Comparison of ENCODE assay signal across 8 cellular contexts in the genomic region with DNA sequence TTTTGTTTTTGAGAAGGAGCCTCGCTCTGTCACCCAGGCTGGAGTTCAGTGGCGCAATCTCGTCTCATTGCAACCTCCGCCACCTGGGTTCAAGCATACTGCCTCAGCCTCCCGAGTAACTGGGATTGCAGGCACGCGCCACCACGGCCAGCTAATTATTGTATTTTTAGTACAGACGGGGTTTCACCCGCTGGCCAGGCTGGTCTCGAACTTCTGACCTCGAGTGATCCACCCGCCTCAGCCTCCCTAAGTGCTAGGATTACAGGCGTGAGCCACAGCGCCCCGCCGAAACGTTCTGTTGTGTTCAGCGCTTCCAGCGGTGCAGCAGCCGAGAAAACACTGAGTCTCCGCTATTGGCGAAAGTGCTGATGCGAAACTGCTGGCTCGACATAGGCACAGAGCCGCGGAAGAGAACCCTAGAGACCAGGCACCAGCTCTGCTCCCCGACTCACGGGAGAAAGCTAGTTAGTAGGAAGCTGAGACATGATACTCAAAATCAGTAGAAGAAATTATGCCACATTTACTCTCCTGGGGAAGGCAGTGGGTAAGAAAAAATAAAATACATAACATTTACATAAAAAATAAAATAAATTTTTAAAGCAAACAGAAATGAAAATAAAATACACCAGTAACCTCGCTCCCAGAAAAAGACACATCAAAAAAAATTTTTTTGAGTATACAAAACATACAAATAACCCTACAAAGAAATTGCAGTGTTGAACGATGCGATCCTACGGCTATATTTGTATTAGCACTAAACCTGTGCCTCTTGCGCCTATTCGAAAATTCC. TPM values are rescaled to one million over a fixed set of nuclear protein-coding genes. Genes with fewer than 3 reads are reported as not detected.
DNase-seq lines count a peak whose midpoint lies in the region; ATAC-seq and TF ChIP-seq lines count a peak whose summit lies in the region.

No MANE protein-coding gene starts in this region.

- H3K36me3 ChIP-seq in HCT116 (ENCODE audit: control insufficient read depth in 1 of 2, insufficient read depth in 2 of 2, low read length in 2 of 2), result no peaks in the 10 kb centered on the region
- no peaks in the 10 kb centered on the region for H3K36me3 ChIP-seq in SJCRH30
- no peaks in the 10 kb centered on the region for H3K36me3 ChIP-seq in ovary
- H3K36me3 ChIP-seq in thyroid gland, result no peaks in the 10 kb centered on the region

- no TSS peak for BruUV-seq in HCT116 (replicated peaks; lab: Mats Ljungman, UMichigan)

- H3K27ac ChIP-seq in HCT116 (ENCODE audit: low read depth, low read length) (no peak overlapping the region), SJCRH30 (peak overlapping the region; percentile 83), ovary (peak overlapping the region; percentile 1 to 82), thyroid gland (peak overlapping the region; percentile 61 to 78 (median 64))

- H3K4me1 ChIP-seq in HCT116 (ENCODE audit: control insufficient read depth in 1 of 2, insufficient read depth in 2 of 2, low read length in 2 of 2) (peaks cover 0 to 9% of the 10 kb centered on the region in 2 experiments; a peak in 1 of 4 replicates), SJCRH30 (no peaks in the 10 kb centered on the region), ovary (ENCODE audit: insufficient read depth) (peaks cover 2% of the 10 kb centered on the region), thyroid gland (peaks cover 0 to 7% of the 10 kb centered on the region in 2 donors)

- H3K4me2 ChIP-seq in HCT116 (ENCODE audit: low read length), result peak overlapping the region; percentile 69

- no peak for TF ChIP-seq EP300 in ovary (IDR thresholded peaks at IDR 0.05)

- TF ChIP-seq POLR2A in HCT116 (IDR thresholded peaks at IDR 0.05; ENCODE audit: borderline replicate concordance, extremely low read depth, insufficient read depth, insufficient read length) (no peak), ovary (IDR thresholded peaks at IDR 0.05) (peak; percentile 59), thyroid gland (IDR thresholded peaks at IDR 0.05) (no peak)

- WGBS in ovary, 3 donors, result 8 to 13% (median 9%) methylated on average over 35 of the region's 35 CpGs
- WGBS in thyroid gland, 2 donors, result 6 to 9% methylated on average over 34 to 35 of the region's 35 CpGs

- DNase-seq in G401 (ENCODE audit: low spot score) (peak; percentile 59), HCT116 (ENCODE audit: low read depth, low spot score) (peak; percentile 80), NAMALWA (ENCODE audit: low spot score) (peak; percentile 97), SJCRH30 (peak; percentile 95 to 98), globus pallidus (ENCODE audit: low spot score) (peak; percentile 87), ovary (peak; percentile 84 to 89 (median 86)), thyroid gland (peak; percentile 42 to 50)
- DNase-seq in activated naive CD4-positive, alpha-beta T cell (lab: John Stamatoyannopoulos, UW), result peak; percentile 76 to 89 (median 82)

- POLR2A ChIA-PET in HCT116 (lab: Charles Lee), result no interaction called here

- 0 out of 2 replicates have a peak, but pooled peaks have one; percentile 5 for TF ChIP-seq RAD21 in HCT116 (IDR thresholded peaks at IDR 0.05; ENCODE audit: low read depth)

- ATAC-seq in HCT116, result peak; percentile 92

- no peaks in the 10 kb centered on the region for H3K9me3 ChIP-seq in HCT116 (ENCODE audit: control insufficient read depth in 1 of 2, insufficient read depth in 1 of 2, low read depth in 1 of 2, low read length in 2 of 2)
- no peaks in the 10 kb centered on the region for H3K9me3 ChIP-seq in SJCRH30 (replicated peaks)
- no peaks in the 10 kb centered on the region for H3K9me3 ChIP-seq in ovary
- no peaks in the 10 kb centered on the region for H3K9me3 ChIP-seq in thyroid gland

- CTCF ChIA-PET in HCT116 (lab: Charles Lee), result interaction anchor here (1.0 kb wide), 1 partner anchor 100 kb away, joined by 3 read pairs; no protein-coding TSS in a partner anchor

- peak overlapping the region; percentile 29 for H2AFZ ChIP-seq in HCT116 (ENCODE audit: low read depth, low read length, poor library complexity, severe bottlenecking)

- RAD21 ChIA-PET in HCT116 (lab: Charles Lee; ENCODE audit: low non-redundant PET in 1 of 2, low total read pairs in 2 of 2, uncharacterized antibody in 2 of 2, unreplicated experiment in 2 of 2), result no interaction called here

- H3K27me3 ChIP-seq in HCT116 (ENCODE audit: insufficient read depth, low read length) (no peaks in the 10 kb centered on the region), SJCRH30 (no peaks in the 10 kb centered on the region), ovary (no peaks in the 10 kb centered on the region), thyroid gland (peaks cover 31% of the 10 kb centered on the region)

- H3K79me2 ChIP-seq in HCT116 (ENCODE audit: insufficient read depth, low read length), result no peaks in the 10 kb centered on the region

- in situ Hi-C loops in G401 (cut with HindIII; ENCODE audit: low sequenced_read_pairs), result no loop called here

- H3K4me3 ChIP-seq in HCT116 (replicated peaks in 1 of 2; ENCODE audit: low read depth in 1 of 2, low read length in 2 of 2) (peak overlapping the region; percentile 27 to 43), SJCRH30 (peak overlapping the region; percentile 69), ovary (peak overlapping the region; percentile 41), thyroid gland (replicated peaks in 1 of 3) (peak overlapping the region in 2 of 3 donors; percentile 21 to 27)

- H3K9me2 ChIP-seq in HCT116 (ENCODE audit: insufficient read depth), result no peaks in the 10 kb centered on the region

- H4K20me1 ChIP-seq in HCT116 (ENCODE audit: insufficient read depth), result no peaks in the 10 kb centered on the region

- TF ChIP-seq CTCF in HCT116 (IDR thresholded peaks at IDR 0.05 in 2 of 3, conservative IDR thresholded peaks at IDR 0.05 in 1 of 3; ENCODE audit: borderline replicate concordance in 1 of 3, insufficient read depth in 1 of 3, low read depth in 2 of 3, low read length in 2 of 3) (no peak), ovary (IDR thresholded peaks at IDR 0.05) (peak in 1 of 3 donors; percentile 7), thyroid gland (IDR thresholded peaks at IDR 0.05) (no peak)

- intact Hi-C loops in HCT116 (cut with micrococcal nuclease), result loop anchor here (2.0 kb wide), 1 partner anchor 14 kb away; no protein-coding TSS in a partner anchor
- intact Hi-C loops in ovary (cut with DNase I), result loop anchor here in 1 of 4 donors (2.0 to 5.0 kb wide), 2 partner anchors 34 to 58 kb away; a partner anchor contains a TSS
- intact Hi-C loops in thyroid gland (cut with DNase I), result no loop called here

- H3K9ac ChIP-seq in HCT116 (ENCODE audit: low read length), result peak overlapping the region; percentile 24; the same call in 1 of the 2 replicates

TF ChIP-seq in HCT116, 20 proteins besides CTCF, POLR2A, EP300 and RAD21 (continues in another document):
- no peak for TF ChIP-seq CEBPB (IDR thresholded peaks at IDR 0.05; ENCODE audit: low read depth)
- TF ChIP-seq SRF (IDR thresholded peaks at IDR 0.05; ENCODE audit: low read depth), result no peak
- no peak for TF ChIP-seq FOSL1 (IDR thresholded peaks at IDR 0.05; ENCODE audit: low read depth)
- no peak for TF ChIP-seq EZH2phosphoT487 (IDR thresholded peaks at IDR 0.05; ENCODE audit: borderline replicate concordance)
- no peak for TF ChIP-seq JUND (IDR thresholded peaks at IDR 0.05)
- TF ChIP-seq ZNF274 (IDR thresholded peaks at IDR 0.05; ENCODE audit: low read depth, low read length), result no peak
- TF ChIP-seq, protein P1, sequence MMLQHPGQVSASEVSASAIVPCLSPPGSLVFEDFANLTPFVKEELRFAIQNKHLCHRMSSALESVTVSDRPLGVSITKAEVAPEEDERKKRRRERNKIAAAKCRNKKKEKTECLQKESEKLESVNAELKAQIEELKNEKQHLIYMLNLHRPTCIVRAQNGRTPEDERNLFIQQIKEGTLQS (IDR thresholded peaks at IDR 0.05), result no peak
- TF ChIP-seq SIN3A (IDR thresholded peaks at IDR 0.05; ENCODE audit: low read depth), result no peak; the same call in 1 of the 2 replicates
- peak; percentile 76 for TF ChIP-seq CBX3 (IDR thresholded peaks at IDR 0.05; ENCODE audit: low read depth)
- no peak for TF ChIP-seq EGR1 (IDR thresholded peaks at IDR 0.05; ENCODE audit: low read depth)
- TF ChIP-seq, protein P2, sequence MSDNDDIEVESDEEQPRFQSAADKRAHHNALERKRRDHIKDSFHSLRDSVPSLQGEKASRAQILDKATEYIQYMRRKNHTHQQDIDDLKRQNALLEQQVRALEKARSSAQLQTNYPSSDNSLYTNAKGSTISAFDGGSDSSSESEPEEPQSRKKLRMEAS (IDR thresholded peaks at IDR 0.05), result peak; percentile 44
- peak; percentile 56 for TF ChIP-seq POLR2AphosphoS5 (IDR thresholded peaks at IDR 0.05; ENCODE audit: low read depth, low read length)
- TF ChIP-seq, protein P3, sequence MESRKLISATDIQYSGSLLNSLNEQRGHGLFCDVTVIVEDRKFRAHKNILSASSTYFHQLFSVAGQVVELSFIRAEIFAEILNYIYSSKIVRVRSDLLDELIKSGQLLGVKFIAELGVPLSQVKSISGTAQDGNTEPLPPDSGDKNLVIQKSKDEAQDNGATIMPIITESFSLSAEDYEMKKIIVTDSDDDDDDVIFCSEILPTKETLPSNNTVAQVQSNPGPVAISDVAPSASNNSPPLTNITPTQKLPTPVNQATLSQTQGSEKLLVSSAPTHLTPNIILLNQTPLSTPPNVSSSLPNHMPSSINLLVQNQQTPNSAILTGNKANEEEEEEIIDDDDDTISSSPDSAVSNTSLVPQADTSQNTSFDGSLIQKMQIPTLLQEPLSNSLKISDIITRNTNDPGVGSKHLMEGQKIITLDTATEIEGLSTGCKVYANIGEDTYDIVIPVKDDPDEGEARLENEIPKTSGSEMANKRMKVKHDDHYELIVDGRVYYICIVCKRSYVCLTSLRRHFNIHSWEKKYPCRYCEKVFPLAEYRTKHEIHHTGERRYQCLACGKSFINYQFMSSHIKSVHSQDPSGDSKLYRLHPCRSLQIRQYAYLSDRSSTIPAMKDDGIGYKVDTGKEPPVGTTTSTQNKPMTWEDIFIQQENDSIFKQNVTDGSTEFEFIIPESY (IDR thresholded peaks at IDR 0.05; ENCODE audit: extremely low read depth, insufficient replicate concordance, low read length), result no peak
- TF ChIP-seq YY1 (IDR thresholded peaks at IDR 0.05; ENCODE audit: extremely low read depth, insufficient replicate concordance, low read depth, low read length), result peak; percentile 37
- no peak for TF ChIP-seq ZFX (IDR thresholded peaks at IDR 0.05)
- TF ChIP-seq EZH2 (IDR thresholded peaks at IDR 0.05), result no peak
- no peak for TF ChIP-seq TCF7L2 (IDR thresholded peaks at IDR 0.05; ENCODE audit: borderline replicate concordance, extremely low read depth, insufficient read depth, insufficient read length)

RNA-seq across cellular contexts. Expression of a gene that starts 31.6 kb away (rescaled TPM):
- 0.49 and 1.3 TPM in 2 replicates for total RNA-seq in G401 (2014; rRNA removed; shearing (Covaris generic))
- total RNA-seq in HCT116 (2021; ENCODE audit: unreplicated experiment) (0.37 TPM), ovary (1 to 10 TPM; 1.1 to 2.7 (median 1.7) TPM), thyroid gland (1 to 10 TPM; 1.2 to 6.3 (median 4.0) TPM)
- polyA plus RNA-seq in HCT116 (2012), result 0.30 and 0.34 TPM in 2 replicates
- 3.3 and 3.5 TPM in 2 replicates for total RNA-seq in SJCRH30 (2014; rRNA removed; shearing (Covaris generic))
- 1 to 10 TPM; 1.2 to 1.6 TPM for polyA plus RNA-seq in ovary

Comparison
In these comparisons a context has a peak if more than half of its experiments do, and no peak if none do; other contexts are left out.
1. DNase-seq: peak in every context shown above with its lines; median percentile 97 in NAMALWA; 96 in SJCRH30; 87 in globus pallidus; 86 in ovary; 82 in activated naive CD4-positive, alpha-beta T cell; 80 in HCT116; 59 in G401; 46 in thyroid gland.